Comparison of ENCODE assay signal across 14 cellular contexts in genomic region chr18:5288517-5288935, GRCh38.
A peak's percentile ranks its signal among the peaks of the same experiment; 100 is the strongest.
DNase-seq lines count a peak whose midpoint lies in the region; ATAC-seq, FAIRE-seq and TF ChIP-seq lines count a peak whose summit lies in the region.
"Had no signal": no experiment of that assay in that cellular context is flagged by ENCODE, and none has a peak within 500 bp of the region (broad histone marks: within the 10 kb centered on the region; RNA-seq: fewer than 3 reads in every experiment).

No MANE protein-coding gene starts in this region.

- peak overlapping the region; percentile 51 for H3K4me3 Mint-ChIP-seq in activated naive CD4-positive, alpha-beta T cell treated with anti-CD3 and anti-CD28 coated beads, Interleukin-2, amount 50 U/mL, for 24 hours
- no peak overlapping the region for H3K4me3 Mint-ChIP-seq in activated naive CD4-positive, alpha-beta T cell treated with anti-CD3 and anti-CD28 coated beads, Interleukin-2, amount 10 ng/mL, durations not matched to agents 7 days and 5 days
- H3K4me3 Mint-ChIP-seq: activated naive CD8-positive, alpha-beta T cell treated with anti-CD3 and anti-CD28 coated beads, Interleukin-2, amount 50 U/mL, for 24 hours had no signal

- ATAC-seq in HG02623 (IDR thresholded peaks at IDR 0.05; ENCODE audit: unreplicated experiment) (peak; percentile 50), HG03442 (IDR thresholded peaks at IDR 0.05; ENCODE audit: unreplicated experiment) (peak; percentile 61)
- ATAC-seq: activated naive CD8-positive, alpha-beta T cell treated with anti-CD3 and anti-CD28 coated beads, Interleukin-2, amount 50 U/mL, for 24 hours; right lobe of liver had no signal

- no peak for TF ChIP-seq CTCF in GM13977 (IDR thresholded peaks at IDR 0.05; ENCODE audit: extremely low read depth, insufficient read depth, missing control alignments)

- in situ Hi-C loops in GM13977 (cut with MboI; ENCODE audit: low pct_unique_long_range_greater_than_20kb, low sequenced_read_pairs, unreplicated experiment), result no loop called here

- no peaks in the 10 kb centered on the region for H3K9me3 Mint-ChIP-seq in activated naive CD4-positive, alpha-beta T cell treated with anti-CD3 and anti-CD28 coated beads, Interleukin-2, amount 50 U/mL, for 24 hours
- H3K9me3 Mint-ChIP-seq in activated naive CD4-positive, alpha-beta T cell treated with anti-CD3 and anti-CD28 coated beads, Interleukin-2, amount 10 ng/mL, durations not matched to agents 7 days and 5 days, result no peaks in the 10 kb centered on the region
- H3K9me3 Mint-ChIP-seq: activated naive CD8-positive, alpha-beta T cell treated with anti-CD3 and anti-CD28 coated beads, Interleukin-2, amount 50 U/mL, for 24 hours had no signal

- peak overlapping the region; percentile 46 for H3K27ac Mint-ChIP-seq in activated naive CD4-positive, alpha-beta T cell treated with anti-CD3 and anti-CD28 coated beads, Interleukin-2, amount 50 U/mL, for 24 hours
- H3K27ac Mint-ChIP-seq in activated naive CD4-positive, alpha-beta T cell treated with anti-CD3 and anti-CD28 coated beads, Interleukin-2, amount 10 ng/mL, durations not matched to agents 7 days and 5 days, result no peak overlapping the region
- H3K27ac Mint-ChIP-seq: activated naive CD8-positive, alpha-beta T cell treated with anti-CD3 and anti-CD28 coated beads, Interleukin-2, amount 50 U/mL, for 24 hours had no signal

- H3K27me3 Mint-ChIP-seq in activated naive CD4-positive, alpha-beta T cell treated with anti-CD3 and anti-CD28 coated beads, Interleukin-2, amount 50 U/mL, for 24 hours, result no peaks in the 10 kb centered on the region
- no peaks in the 10 kb centered on the region for H3K27me3 Mint-ChIP-seq in activated naive CD4-positive, alpha-beta T cell treated with anti-CD3 and anti-CD28 coated beads, Interleukin-2, amount 10 ng/mL, durations not matched to agents 7 days and 5 days
- H3K27me3 Mint-ChIP-seq: activated naive CD8-positive, alpha-beta T cell treated with anti-CD3 and anti-CD28 coated beads, Interleukin-2, amount 50 U/mL, for 24 hours had no signal

- no peak for DNase-seq in activated naive CD4-positive, alpha-beta T cell treated with anti-CD3 and anti-CD28 coated beads, Interleukin-2, amount 10 ng/mL, durations not matched to agents 7 days and 5 days
- DNase-seq in urothelium cell line (ENCODE audit: low spot score) (no peak), GM13977 (ENCODE audit: low spot score) (no peak), DMS114 treated with DMSO at 0.1 percent for 48 hours (lab: John Stamatoyannopoulos, UW; ENCODE audit: unreplicated experiment) (no peak)
- no peak for DNase-seq in stimulated activated CD4-positive, alpha-beta T cell treated with anti-CD3 and anti-CD28 coated beads, Interleukin-4, amount 100 ng/mL, for 4 hours
- DNase-seq: activated naive CD8-positive, alpha-beta T cell treated with anti-CD3 and anti-CD28 coated beads, Interleukin-2, amount 50 U/mL, for 24 hours; cortex of kidney; NCI-H345; right lobe of liver; T1000 had no signal

- CTCF ChIA-PET in activated naive CD4-positive, alpha-beta T cell treated with anti-CD3 and anti-CD28 coated beads, Interleukin-2, amount 10 ng/mL, durations not matched to agents 7 days and 5 days (lab: Charles Lee), result no interaction called here

- peaks cover 53% of the 10 kb centered on the region for H3K4me1 Mint-ChIP-seq in activated naive CD4-positive, alpha-beta T cell treated with anti-CD3 and anti-CD28 coated beads, Interleukin-2, amount 50 U/mL, for 24 hours
- H3K4me1 Mint-ChIP-seq in activated naive CD4-positive, alpha-beta T cell treated with anti-CD3 and anti-CD28 coated beads, Interleukin-2, amount 10 ng/mL, durations not matched to agents 7 days and 5 days, result peaks cover 13% of the 10 kb centered on the region

- H3K36me3 Mint-ChIP-seq in activated naive CD4-positive, alpha-beta T cell treated with anti-CD3 and anti-CD28 coated beads, Interleukin-2, amount 50 U/mL, for 24 hours, result peaks cover 23% of the 10 kb centered on the region
- peaks cover 44% of the 10 kb centered on the region for H3K36me3 Mint-ChIP-seq in activated naive CD4-positive, alpha-beta T cell treated with anti-CD3 and anti-CD28 coated beads, Interleukin-2, amount 10 ng/mL, durations not matched to agents 7 days and 5 days

- peak; percentile 62 for FAIRE-seq in urothelium cell line (lab: Jason Lieb, UNC)
- FAIRE-seq: islet of Langerhans had no signal
